In the genomic region with DNA sequence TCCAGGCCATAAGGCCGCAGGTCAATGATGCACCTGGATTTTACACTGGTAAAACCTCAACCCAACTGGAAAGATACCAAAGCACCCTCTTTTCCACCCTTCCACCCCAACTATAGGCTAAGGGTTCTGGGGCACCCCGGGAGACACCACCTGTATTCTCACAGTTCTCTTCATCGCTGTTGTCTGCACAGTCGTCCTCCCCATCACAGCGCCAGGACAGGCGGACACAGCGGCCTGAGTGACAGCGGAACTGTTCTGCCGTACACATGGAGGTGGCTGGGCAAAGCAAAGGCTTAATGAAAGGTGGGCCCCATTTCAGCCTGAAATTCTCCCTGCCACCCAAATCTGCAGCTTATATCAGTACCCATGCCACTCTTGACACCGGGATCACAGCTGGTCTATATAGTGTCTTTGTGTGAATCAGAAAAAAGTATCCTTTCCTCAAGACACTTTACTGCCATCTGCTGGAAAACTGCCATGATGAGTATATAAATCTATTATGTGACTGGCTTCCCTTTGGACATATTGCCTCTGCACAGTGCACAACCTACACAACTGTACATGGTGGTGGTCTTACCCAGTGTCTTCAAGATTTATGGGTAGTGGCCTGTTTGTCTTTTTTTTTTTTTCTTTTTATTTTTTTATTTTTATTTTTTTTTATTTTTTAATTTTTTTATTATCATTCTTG, we compare ENCODE assay signal across 8 cellular contexts. TPM values are rescaled to one million over a fixed set of nuclear protein-coding genes. Genes with fewer than 3 reads are reported as not detected.
DNase-seq lines count a peak whose midpoint lies in the region; ATAC-seq, FAIRE-seq and TF ChIP-seq lines count a peak whose summit lies in the region.

No MANE protein-coding gene starts in this region.

- no peaks in the 10 kb centered on the region for H3F3A ChIP-seq in PC-3 (ENCODE audit: low read length, unreplicated experiment)

- H3K9ac ChIP-seq in PC-3 (ENCODE audit: low read length) (no peak overlapping the region), kidney (ENCODE audit: low read length in 2 of 2) (no peak overlapping the region)

- ATAC-seq in PC-3, result peak; percentile 78

- POLR2A ChIA-PET in PC-3 (lab: Charles Lee; ENCODE audit: unreplicated experiment), result no interaction called here

- intact Hi-C loops in PC-3 (cut with micrococcal nuclease), result no loop called here
- intact Hi-C loops in kidney (cut with DNase I), result no loop called here

- CTCF ChIA-PET in PC-3 (lab: Charles Lee), result no interaction called here

- H3K4me3 ChIP-seq in PC-3 (ENCODE audit: low read length), result no peak overlapping the region
- no peak overlapping the region for H3K4me3 ChIP-seq in kidney (ENCODE audit: low read length in 2 of 2)

- H3K4me2 ChIP-seq in PC-3 (ENCODE audit: low read length), result no peak overlapping the region

- BruUV-seq in PC-3 (replicated peaks; lab: Mats Ljungman, UMichigan), result no TSS peak

- no peaks in the 10 kb centered on the region for H4K20me1 ChIP-seq in PC-3 (ENCODE audit: low read length)

- H3K4me1 ChIP-seq in PC-3 (ENCODE audit: insufficient read depth, low read length) (peaks cover 8% of the 10 kb centered on the region), kidney (ENCODE audit: control insufficient read depth in 1 of 2, insufficient read depth in 1 of 2, low read depth in 1 of 2, low read length in 2 of 2) (no peaks in the 10 kb centered on the region)

- no peaks in the 10 kb centered on the region for H3K79me2 ChIP-seq in PC-3 (ENCODE audit: low read length)

- H2AFZ ChIP-seq in PC-3 (ENCODE audit: low read length), result no peak overlapping the region

- FAIRE-seq in kidney (lab: Jason Lieb, UNC), result no peak

- H3K9me2 ChIP-seq in PC-3 (replicated peaks; ENCODE audit: low read length), result no peaks in the 10 kb centered on the region

- TF ChIP-seq CTCF in PC-3 (conservative IDR thresholded peaks at IDR 0.05; ENCODE audit: low read depth, low read length), result peak; percentile 51; the same call in 1 of the 2 replicates
- TF ChIP-seq CTCF in kidney (IDR thresholded peaks at IDR 0.05; ENCODE audit: borderline replicate concordance, extremely low read depth, insufficient read depth), result no peak

- DNase-seq in DMS114 treated with DMSO at 0.1 percent for 48 hours (lab: John Stamatoyannopoulos, UW; ENCODE audit: unreplicated experiment) (peak; percentile 7), HT-29 (ENCODE audit: low spot score) (peak; percentile 85), PC-3 (peak; percentile 72), fibroblast of gingiva (ENCODE audit: low read depth) (peak; percentile 13), islet precursor cell (no peak), kidney (no peak)
- DNase-seq in activated CD4-positive, CD25-positive, alpha-beta regulatory T cell treated with anti-CD3 and anti-CD28 coated beads, Interleukin-2, amount 50 U/mL, for 72 hours, result no peak
- no peak for DNase-seq in stimulated activated CD4-positive, alpha-beta T cell treated with anti-CD3 and anti-CD28 coated beads, Interleukin-4, amount 100 ng/mL, for 1 hour

- H3K36me3 ChIP-seq in PC-3 (ENCODE audit: low read depth, low read length) (no peaks in the 10 kb centered on the region), kidney (ENCODE audit: control insufficient read depth in 1 of 2, insufficient read depth in 2 of 2, low read length in 2 of 2) (no peaks in the 10 kb centered on the region)

- no peaks in the 10 kb centered on the region for H3K27me3 ChIP-seq in PC-3 (ENCODE audit: low read length)

- H3K9me3 ChIP-seq in PC-3 (ENCODE audit: low read length) (no peaks in the 10 kb centered on the region), kidney (ENCODE audit: control insufficient read depth in 1 of 2, low read length in 2 of 2) (no peaks in the 10 kb centered on the region)

- no peak overlapping the region for H3K27ac ChIP-seq in PC-3 (ENCODE audit: low read length)
- H3K27ac ChIP-seq in kidney (ENCODE audit: low read depth in 2 of 2, low read length in 2 of 2), result no peak overlapping the region

RNA-seq across cellular contexts. Expression of a gene that starts 21.5 kb away (rescaled TPM):
- total RNA-seq in HT-29 (2014; rRNA removed; shearing (Covaris generic)), result 0.15 TPM in 1 of 2 replicates, not detected in the other
- total RNA-seq in PC-3 (2014; rRNA removed) (0.87 and 3.1 TPM in 2 replicates), kidney (3.7 TPM)
- 1.8 TPM for polyA plus RNA-seq in kidney (ENCODE audit: insufficient read depth, low read depth, low replicate concordance)

RNA-seq across cellular contexts. Expression of a gene that starts 39.7 kb away (rescaled TPM):
- total RNA-seq in HT-29 (2014; rRNA removed; shearing (Covaris generic)), result 45.7 and 61.6 TPM in 2 replicates
- total RNA-seq in PC-3 (2014; rRNA removed), result 15.2 and 21.7 TPM in 2 replicates
- total RNA-seq in kidney, result 37.4 TPM
- 50.3 TPM for polyA plus RNA-seq in kidney (ENCODE audit: insufficient read depth, low read depth, low replicate concordance)

RNA-seq across cellular contexts. Expression of a gene that starts 50.8 kb away (rescaled TPM):
- 62.7 and 76.0 TPM in 2 replicates for total RNA-seq in HT-29 (2014; rRNA removed; shearing (Covaris generic))
- total RNA-seq in PC-3 (2014; rRNA removed), result 86.4 and 91.1 TPM in 2 replicates
- total RNA-seq in kidney, result 51.9 TPM
- 10.8 TPM for polyA plus RNA-seq in kidney (ENCODE audit: insufficient read depth, low read depth, low replicate concordance)

Comparison
In these comparisons a context has a peak if more than half of its experiments do, and no peak if none do; other contexts are left out.
1. DNase-seq: peak in DMS114 treated with DMSO at 0.1 percent for 48 hours (single experiment), HT-29 (single experiment), PC-3 (single experiment) and fibroblast of gingiva (single experiment); none in activated CD4-positive, CD25-positive, alpha-beta regulatory T cell treated with anti-CD3 and anti-CD28 coated beads, Interleukin-2, amount 50 U/mL, for 72 hours (single experiment), islet precursor cell (single experiment), stimulated activated CD4-positive, alpha-beta T cell treated with anti-CD3 and anti-CD28 coated beads, Interleukin-4, amount 100 ng/mL, for 1 hour (single experiment) and kidney (single experiment).